17 cellular contexts compared by ENCODE assay signal in genomic region chr18:79621501-79621900, GRCh38.
"Had no signal": no experiment of that assay in that cellular context is flagged by ENCODE, and none has a peak within 500 bp of the region (broad histone marks: within the 10 kb centered on the region; RNA-seq: fewer than 3 reads in every experiment).

No MANE protein-coding gene starts in this region.

- H3K36me3 ChIP-seq: breast epithelium, right atrium auricular region, tibial nerve had no signal

- H3K27me3 ChIP-seq: right atrium auricular region, testis, tibial nerve had no signal

- DNase-seq: central memory CD4-positive, alpha-beta T cell; cortex of kidney; effector CD8-positive, alpha-beta T cell; immature natural killer cell; left colon; mesenchymal stem cell; naive B cell; stimulated activated CD4-positive, alpha-beta T cell treated with anti-CD3 and anti-CD28 coated beads, Interleukin-4, amount 100 ng/mL, for 24 hours; stimulated activated naive CD8-positive, alpha-beta T cell treated with anti-CD3 and anti-CD28 coated beads, Interleukin-15, amount 100 ng/mL, for 72 hours; testis had no signal

- ATAC-seq: left colon; stimulated activated memory B cell treated with anti-CD40 and anti-IgM and Interleukin-4, amounts not matched to agents 10 μg/mL and 1 μg/mL and 100 μg/mL, for 72 hours; stimulated activated naive CD8-positive, alpha-beta T cell treated with anti-CD3 and anti-CD28 coated beads, Interleukin-15, amount 100 ng/mL, for 72 hours had no signal

- H3K27ac ChIP-seq: breast epithelium, dorsolateral prefrontal cortex, right atrium auricular region, testis, tibial nerve had no signal

- H3K4me1 ChIP-seq: breast epithelium, testis had no signal

- H3K9me3 ChIP-seq: breast epithelium, right atrium auricular region, testis had no signal

- H3K4me3 ChIP-seq: breast epithelium, dorsolateral prefrontal cortex, lung, right atrium auricular region, smooth muscle cell, testis, tibial nerve had no signal
